In the genomic region with DNA sequence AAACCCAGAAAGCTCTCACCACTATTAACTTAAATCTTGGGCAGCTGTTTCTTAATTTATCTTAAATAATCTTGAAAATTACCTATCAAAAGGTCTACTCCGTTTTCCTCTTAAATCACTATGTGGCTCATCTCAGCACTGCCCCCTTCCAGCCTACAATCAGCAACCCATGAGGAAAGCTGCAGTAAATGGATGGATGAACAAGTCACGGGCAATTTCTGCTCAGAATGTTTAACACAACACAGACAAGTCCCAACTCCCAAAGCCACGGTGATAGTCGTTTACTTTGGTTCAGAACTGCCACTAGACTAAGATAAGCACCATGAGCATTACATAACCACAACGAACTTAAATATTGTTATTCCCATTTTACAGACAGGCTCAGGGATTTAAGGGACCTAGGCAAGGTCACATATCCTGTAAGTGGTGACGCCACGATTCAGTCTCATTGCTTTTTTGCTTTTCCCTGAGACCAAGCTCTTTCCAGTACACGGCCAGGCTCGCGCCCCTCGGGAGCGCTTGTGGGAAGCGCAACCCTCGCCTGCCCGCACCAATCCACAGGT, we compare ENCODE assay signal across 8 cellular contexts. TPM values are rescaled to one million over a fixed set of nuclear protein-coding genes. Genes with fewer than 3 reads are reported as not detected.
DNase-seq lines count a peak whose midpoint lies in the region; ATAC-seq and TF ChIP-seq lines count a peak whose summit lies in the region.

No MANE protein-coding gene starts in this region.

- no peak for DNase-seq in heart left ventricle
- no peak for DNase-seq in Right ventricle myocardium superior
- DNase-seq in HK-2 (ENCODE audit: unreplicated experiment), result peak; percentile 11
- peak; percentile 49 for DNase-seq in glomerular visceral epithelial cell (ENCODE audit: extremely low spot score)
- no peak for DNase-seq in retinal pigment epithelial cell (ENCODE audit: low read depth)
- DNase-seq in AML-193 (lab: John Stamatoyannopoulos, UW), result no peak

- H3K4me1 ChIP-seq in heart left ventricle, result peaks cover 0 to 41% (median 18%) of the 10 kb centered on the region in 12 donors

- H3K9me3 ChIP-seq in heart left ventricle, result no peaks in the 10 kb centered on the region

- no peaks in the 10 kb centered on the region for H3K9me3 Mint-ChIP-seq in activated T-helper 17 cell treated with anti-CD3 and anti-CD28 coated beads, Interleukin-2, amount 50 U/mL, for 72 hours

- H3K4me1 Mint-ChIP-seq in activated T-helper 17 cell treated with anti-CD3 and anti-CD28 coated beads, Interleukin-2, amount 50 U/mL, for 72 hours, result peaks cover 15% of the 10 kb centered on the region

- H3K4me3 Mint-ChIP-seq in activated T-helper 17 cell treated with anti-CD3 and anti-CD28 coated beads, Interleukin-2, amount 50 U/mL, for 72 hours, result peak overlapping the region; percentile 99

- no peaks in the 10 kb centered on the region for H3K27me3 Mint-ChIP-seq in activated T-helper 17 cell treated with anti-CD3 and anti-CD28 coated beads, Interleukin-2, amount 50 U/mL, for 72 hours

- H3K4me3 ChIP-seq in heart left ventricle (peak overlapping the region; percentile 54 to 87 (median 76)), retinal pigment epithelial cell (ENCODE audit: low read length) (peak overlapping the region; percentile 89)

- peak in 1 of 12 donors; percentile 1 for TF ChIP-seq CTCF in heart left ventricle (IDR thresholded peaks at IDR 0.05)
- TF ChIP-seq CTCF in retinal pigment epithelial cell (conservative IDR thresholded peaks at IDR 0.05; ENCODE audit: low read depth, low read length), result peak; percentile 38

- intact Hi-C loops in heart left ventricle (cut with DNase I) (loop anchor here in 3 of 10 donors (1.0 to 5.0 kb wide), 3 partner anchors 23 to 163 kb away; a partner anchor contains a TSS), Right ventricle myocardium superior (cut with DNase I) (no loop called here)

- H3K27ac Mint-ChIP-seq in activated T-helper 17 cell treated with anti-CD3 and anti-CD28 coated beads, Interleukin-2, amount 50 U/mL, for 72 hours, result peak overlapping the region; percentile 52

- 2 to 4% (median 3%) methylated on average over 15 of the region's 15 CpGs for WGBS in heart left ventricle, 4 donors

- H3K27ac ChIP-seq in heart left ventricle, result peak overlapping the region; percentile 64 to 99 (median 96)

- no peak for ATAC-seq in heart left ventricle
- no peak for ATAC-seq in Right ventricle myocardium superior (ENCODE audit: poor library complexity)
- no peak for ATAC-seq in activated T-helper 17 cell treated with anti-CD3 and anti-CD28 coated beads, Interleukin-2, amount 50 U/mL, for 72 hours (replicated peaks)
- no peak for ATAC-seq in GM21423 (IDR thresholded peaks at IDR 0.05; ENCODE audit: unreplicated experiment)

- H3K27me3 ChIP-seq in heart left ventricle, result no peaks in the 10 kb centered on the region

- H3K36me3 Mint-ChIP-seq in activated T-helper 17 cell treated with anti-CD3 and anti-CD28 coated beads, Interleukin-2, amount 50 U/mL, for 72 hours (ENCODE audit: low read depth), result peaks cover 69% of the 10 kb centered on the region

- peaks cover 0 to 13% (median 0%) of the 10 kb centered on the region in 9 donors for H3K36me3 ChIP-seq in heart left ventricle

- TF ChIP-seq POLR2A in heart left ventricle (IDR thresholded peaks at IDR 0.05), result no peak

RNA-seq across cellular contexts. Expression of a gene that starts 2.0 kb away (rescaled TPM):
- 10 to 100 TPM in 7 of 9 donors, 1 to 10 TPM in 2; 4.1 to 26.5 (median 15.1) TPM for total RNA-seq in heart left ventricle
- 1 to 10 TPM; 4.8 TPM for polyA plus RNA-seq in heart left ventricle
- total RNA-seq in Right ventricle myocardium superior, result 14.2 TPM
- total RNA-seq in activated T-helper 17 cell treated with anti-CD3 and anti-CD28 coated beads, Interleukin-2, amount 50 U/mL, for 72 hours, result 10 to 100 TPM; 10.5 to 11.8 TPM

RNA-seq across cellular contexts. Expression of a gene that starts 2.3 kb away (rescaled TPM):
- 10 to 100 TPM in 5 of 9 donors, 1 to 10 TPM in 4; 7.5 to 11.1 (median 10.5) TPM for total RNA-seq in heart left ventricle
- 1 to 10 TPM; 4.1 to 7.8 TPM for polyA plus RNA-seq in heart left ventricle
- 7.8 TPM for total RNA-seq in Right ventricle myocardium superior
- 10 to 100 TPM; 12.9 to 16.4 TPM for total RNA-seq in activated T-helper 17 cell treated with anti-CD3 and anti-CD28 coated beads, Interleukin-2, amount 50 U/mL, for 72 hours

RNA-seq across cellular contexts. Expression of a gene that starts 22.8 kb away (rescaled TPM):
- total RNA-seq in heart left ventricle (100 to 1,000 TPM in 7 of 9 donors, 10 to 100 TPM in 2; 74.6 to 209 (median 125) TPM), Right ventricle myocardium superior (193 TPM)
- polyA plus RNA-seq in heart left ventricle, result 100 to 1,000 TPM in 1 of 2 donors, 10 to 100 TPM in 1; 89.2 to 149 TPM
- 10 to 100 TPM; 39.7 to 50.5 TPM for total RNA-seq in activated T-helper 17 cell treated with anti-CD3 and anti-CD28 coated beads, Interleukin-2, amount 50 U/mL, for 72 hours

RNA-seq across cellular contexts. Expression of a gene that starts 24.1 kb away (rescaled TPM):
- total RNA-seq in heart left ventricle, result 10 to 100 TPM in 1 of 9 donors, 1 to 10 TPM in 8; 2.0 to 18.5 (median 4.4) TPM
- 1 to 10 TPM; 1.8 to 1.9 TPM for polyA plus RNA-seq in heart left ventricle
- 3.1 TPM for total RNA-seq in Right ventricle myocardium superior
- 1 to 10 TPM; 4.8 to 6.8 TPM for total RNA-seq in activated T-helper 17 cell treated with anti-CD3 and anti-CD28 coated beads, Interleukin-2, amount 50 U/mL, for 72 hours

Comparison
In these comparisons a context has a peak if more than half of its experiments do, and no peak if none do; other contexts are left out.
1. DNase-seq: peak in HK-2 (single experiment) and glomerular visceral epithelial cell (single experiment); none in heart left ventricle (0 of 5), Right ventricle myocardium superior (single experiment), retinal pigment epithelial cell (single experiment) and AML-193 (0 of 2).